Comparison of ENCODE assay signal across 13 cellular contexts in the genomic region with DNA sequence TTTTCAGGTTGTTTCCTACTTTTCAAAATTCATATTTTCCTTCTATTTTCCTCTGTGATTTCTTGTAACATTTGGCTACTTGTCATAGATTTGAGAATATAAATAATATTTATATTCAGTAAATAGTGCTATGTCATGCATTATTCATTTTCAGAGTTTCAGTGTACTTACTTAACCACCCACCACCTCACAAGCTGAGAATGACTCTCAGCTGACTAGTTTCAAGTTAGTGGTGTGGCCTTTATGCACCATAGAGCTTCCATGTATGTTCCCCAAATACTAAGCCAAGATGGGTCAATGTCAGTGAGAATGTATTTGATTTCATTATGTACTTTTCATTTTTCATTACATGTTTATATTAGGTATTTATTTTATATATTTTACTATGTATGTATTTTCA.
DNase-seq lines count a peak whose midpoint lies in the region; ATAC-seq and TF ChIP-seq lines count a peak whose summit lies in the region.
"Had no signal": no experiment of that assay in that cellular context is flagged by ENCODE, and none has a peak within 500 bp of the region (broad histone marks: within the 10 kb centered on the region; RNA-seq: fewer than 3 reads in every experiment).

No MANE protein-coding gene starts in this region.

- ATAC-seq in GM18873 (IDR thresholded peaks at IDR 0.05; ENCODE audit: low FRiP score, unreplicated experiment) = peak; percentile 36
- peak; percentile 49 for ATAC-seq in GM21526 (IDR thresholded peaks at IDR 0.05; ENCODE audit: low FRiP score, unreplicated experiment)
- ATAC-seq in HG03060 (IDR thresholded peaks at IDR 0.05; ENCODE audit: low read depth, unreplicated experiment) = peak; percentile 21
- ATAC-seq: gastrocnemius medialis had no signal

- TF ChIP-seq CTCF in epithelial cell of esophagus (IDR thresholded peaks at IDR 0.05; ENCODE audit: insufficient read depth, low read depth, low read length, missing control alignments) = no peak

- DNase-seq in epithelial cell of esophagus (ENCODE audit: low read depth) (peak; percentile 9), globus pallidus (ENCODE audit: low spot score) (no peak)
- DNase-seq in activated CD8-positive, alpha-beta memory T cell treated with anti-CD3 and anti-CD28 coated beads for 24 hours = no peak
- no peak for DNase-seq in stimulated activated naive CD4-positive, alpha-beta T cell treated with Interleukin-2 at 50 U/mL for 16 hours (lab: John Stamatoyannopoulos, UW)
- DNase-seq: activated naive CD4-positive, alpha-beta T cell treated with anti-CD3 and anti-CD28 coated beads, Interleukin-2, amount 10 ng/mL, durations not matched to agents 7 days and 5 days; cortex of kidney; gastrocnemius medialis; NCI-H2107; RPMI8226 had no signal

- no peak overlapping the region for H3K4me3 ChIP-seq in epithelial cell of esophagus (ENCODE audit: low read length)
- H3K4me3 ChIP-seq: gastrocnemius medialis, vagina had no signal
